ENCODE assay signal across 1 cellular context in the genomic region with DNA sequence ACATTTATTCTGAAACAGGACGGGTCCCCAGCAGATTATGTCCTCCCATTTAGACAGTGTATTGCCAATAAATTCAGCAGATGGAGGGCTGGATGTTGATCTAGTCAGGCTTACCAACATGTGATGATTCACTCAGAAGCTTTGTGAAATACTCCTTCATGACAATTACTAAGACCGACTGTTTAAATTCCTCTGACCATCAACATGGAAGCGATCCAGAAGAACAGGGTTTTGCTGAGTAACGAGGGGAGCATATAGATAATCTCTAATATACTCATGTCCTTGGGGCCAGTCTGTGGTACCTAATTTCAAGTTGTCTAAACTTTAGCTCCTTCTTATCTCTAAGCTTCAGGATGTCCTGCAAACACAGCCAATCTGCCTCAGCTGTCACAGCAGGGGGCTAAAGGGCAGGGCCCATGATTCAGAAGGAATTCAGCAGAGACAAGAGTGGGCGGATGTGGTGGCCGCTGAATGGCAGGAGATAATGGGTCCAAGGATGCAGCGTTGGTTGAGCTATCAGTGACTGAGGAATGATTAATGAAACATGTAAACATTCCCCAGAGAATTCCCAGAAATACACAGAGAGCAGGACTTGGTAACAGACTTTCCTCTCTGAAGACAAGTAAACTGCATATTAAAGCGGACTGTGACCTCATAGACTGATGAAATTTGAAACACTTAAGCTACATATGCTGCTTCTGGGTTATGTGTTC.
TF ChIP-seq lines count a peak whose summit lies in the region.

No MANE protein-coding gene starts in this region.

TF ChIP-seq in HepG2, 621 proteins besides CTCF, POLR2A, EP300 and RAD21 (continued from another document and continues in another):
- TF ChIP-seq, protein P1, sequence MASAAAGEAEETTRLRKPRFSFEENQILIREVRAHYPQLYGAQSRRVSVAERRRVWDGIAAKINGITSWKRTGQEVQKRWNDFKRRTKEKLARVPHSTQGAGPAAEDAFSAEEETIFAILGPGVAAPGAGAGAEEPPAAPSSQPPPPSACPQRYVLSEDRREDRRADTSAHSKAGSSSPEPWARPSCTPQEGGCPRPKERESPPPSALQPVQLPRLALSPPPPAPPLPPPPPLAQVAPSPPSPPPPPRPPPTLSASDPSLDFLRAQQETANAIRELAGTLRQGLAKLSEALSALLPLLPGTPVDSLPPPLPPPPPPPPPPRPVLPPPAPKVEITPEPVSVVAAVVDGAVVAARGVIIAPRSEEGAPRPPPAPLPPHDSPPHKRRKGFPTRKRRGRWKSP (CRISPR knock-in tag; IDR thresholded peaks at IDR 0.05), result peak; percentile 76; the same call in 1 of the 2 replicates
- peak; percentile 99 for TF ChIP-seq RCOR2 (CRISPR knock-in tag; IDR thresholded peaks at IDR 0.05)
- TF ChIP-seq ZNF431 (CRISPR knock-in tag; IDR thresholded peaks at IDR 0.05; ENCODE audit: borderline replicate concordance, low read depth), result no peak; the same call in 1 of the 2 replicates
- TF ChIP-seq SALL1 (CRISPR knock-in tag; IDR thresholded peaks at IDR 0.05), result peak; percentile 99
- TF ChIP-seq CC2D1A (CRISPR knock-in tag; IDR thresholded peaks at IDR 0.05), result no peak
- TF ChIP-seq, protein P2, sequence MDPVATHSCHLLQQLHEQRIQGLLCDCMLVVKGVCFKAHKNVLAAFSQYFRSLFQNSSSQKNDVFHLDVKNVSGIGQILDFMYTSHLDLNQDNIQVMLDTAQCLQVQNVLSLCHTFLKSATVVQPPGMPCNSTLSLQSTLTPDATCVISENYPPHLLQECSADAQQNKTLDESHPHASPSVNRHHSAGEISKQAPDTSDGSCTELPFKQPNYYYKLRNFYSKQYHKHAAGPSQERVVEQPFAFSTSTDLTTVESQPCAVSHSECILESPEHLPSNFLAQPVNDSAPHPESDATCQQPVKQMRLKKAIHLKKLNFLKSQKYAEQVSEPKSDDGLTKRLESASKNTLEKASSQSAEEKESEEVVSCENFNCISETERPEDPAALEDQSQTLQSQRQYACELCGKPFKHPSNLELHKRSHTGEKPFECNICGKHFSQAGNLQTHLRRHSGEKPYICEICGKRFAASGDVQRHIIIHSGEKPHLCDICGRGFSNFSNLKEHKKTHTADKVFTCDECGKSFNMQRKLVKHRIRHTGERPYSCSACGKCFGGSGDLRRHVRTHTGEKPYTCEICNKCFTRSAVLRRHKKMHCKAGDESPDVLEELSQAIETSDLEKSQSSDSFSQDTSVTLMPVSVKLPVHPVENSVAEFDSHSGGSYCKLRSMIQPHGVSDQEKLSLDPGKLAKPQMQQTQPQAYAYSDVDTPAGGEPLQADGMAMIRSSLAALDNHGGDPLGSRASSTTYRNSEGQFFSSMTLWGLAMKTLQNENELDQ (CRISPR knock-in tag; IDR thresholded peaks at IDR 0.05; ENCODE audit: borderline replicate concordance), result no peak
- TF ChIP-seq, protein P3, sequence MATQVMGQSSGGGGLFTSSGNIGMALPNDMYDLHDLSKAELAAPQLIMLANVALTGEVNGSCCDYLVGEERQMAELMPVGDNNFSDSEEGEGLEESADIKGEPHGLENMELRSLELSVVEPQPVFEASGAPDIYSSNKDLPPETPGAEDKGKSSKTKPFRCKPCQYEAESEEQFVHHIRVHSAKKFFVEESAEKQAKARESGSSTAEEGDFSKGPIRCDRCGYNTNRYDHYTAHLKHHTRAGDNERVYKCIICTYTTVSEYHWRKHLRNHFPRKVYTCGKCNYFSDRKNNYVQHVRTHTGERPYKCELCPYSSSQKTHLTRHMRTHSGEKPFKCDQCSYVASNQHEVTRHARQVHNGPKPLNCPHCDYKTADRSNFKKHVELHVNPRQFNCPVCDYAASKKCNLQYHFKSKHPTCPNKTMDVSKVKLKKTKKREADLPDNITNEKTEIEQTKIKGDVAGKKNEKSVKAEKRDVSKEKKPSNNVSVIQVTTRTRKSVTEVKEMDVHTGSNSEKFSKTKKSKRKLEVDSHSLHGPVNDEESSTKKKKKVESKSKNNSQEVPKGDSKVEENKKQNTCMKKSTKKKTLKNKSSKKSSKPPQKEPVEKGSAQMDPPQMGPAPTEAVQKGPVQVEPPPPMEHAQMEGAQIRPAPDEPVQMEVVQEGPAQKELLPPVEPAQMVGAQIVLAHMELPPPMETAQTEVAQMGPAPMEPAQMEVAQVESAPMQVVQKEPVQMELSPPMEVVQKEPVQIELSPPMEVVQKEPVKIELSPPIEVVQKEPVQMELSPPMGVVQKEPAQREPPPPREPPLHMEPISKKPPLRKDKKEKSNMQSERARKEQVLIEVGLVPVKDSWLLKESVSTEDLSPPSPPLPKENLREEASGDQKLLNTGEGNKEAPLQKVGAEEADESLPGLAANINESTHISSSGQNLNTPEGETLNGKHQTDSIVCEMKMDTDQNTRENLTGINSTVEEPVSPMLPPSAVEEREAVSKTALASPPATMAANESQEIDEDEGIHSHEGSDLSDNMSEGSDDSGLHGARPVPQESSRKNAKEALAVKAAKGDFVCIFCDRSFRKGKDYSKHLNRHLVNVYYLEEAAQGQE (IDR thresholded peaks at IDR 0.05; ENCODE audit: borderline replicate concordance in 1 of 2, low read depth in 1 of 2, low read length in 2 of 2), result peak in 1 of 2 experiments; percentile 17; a peak in 1 of 4 replicates
- TF ChIP-seq, protein P4, sequence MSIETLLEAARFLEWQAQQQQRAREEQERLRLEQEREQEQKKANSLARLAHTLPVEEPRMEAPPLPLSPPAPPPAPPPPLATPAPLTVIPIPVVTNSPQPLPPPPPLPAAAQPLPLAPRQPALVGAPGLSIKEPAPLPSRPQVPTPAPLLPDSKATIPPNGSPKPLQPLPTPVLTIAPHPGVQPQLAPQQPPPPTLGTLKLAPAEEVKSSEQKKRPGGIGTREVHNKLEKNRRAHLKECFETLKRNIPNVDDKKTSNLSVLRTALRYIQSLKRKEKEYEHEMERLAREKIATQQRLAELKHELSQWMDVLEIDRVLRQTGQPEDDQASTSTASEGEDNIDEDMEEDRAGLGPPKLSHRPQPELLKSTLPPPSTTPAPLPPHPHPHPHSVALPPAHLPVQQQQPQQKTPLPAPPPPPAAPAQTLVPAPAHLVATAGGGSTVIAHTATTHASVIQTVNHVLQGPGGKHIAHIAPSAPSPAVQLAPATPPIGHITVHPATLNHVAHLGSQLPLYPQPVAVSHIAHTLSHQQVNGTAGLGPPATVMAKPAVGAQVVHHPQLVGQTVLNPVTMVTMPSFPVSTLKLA (IDR thresholded peaks at IDR 0.05), result no peak
- TF ChIP-seq, protein P5, sequence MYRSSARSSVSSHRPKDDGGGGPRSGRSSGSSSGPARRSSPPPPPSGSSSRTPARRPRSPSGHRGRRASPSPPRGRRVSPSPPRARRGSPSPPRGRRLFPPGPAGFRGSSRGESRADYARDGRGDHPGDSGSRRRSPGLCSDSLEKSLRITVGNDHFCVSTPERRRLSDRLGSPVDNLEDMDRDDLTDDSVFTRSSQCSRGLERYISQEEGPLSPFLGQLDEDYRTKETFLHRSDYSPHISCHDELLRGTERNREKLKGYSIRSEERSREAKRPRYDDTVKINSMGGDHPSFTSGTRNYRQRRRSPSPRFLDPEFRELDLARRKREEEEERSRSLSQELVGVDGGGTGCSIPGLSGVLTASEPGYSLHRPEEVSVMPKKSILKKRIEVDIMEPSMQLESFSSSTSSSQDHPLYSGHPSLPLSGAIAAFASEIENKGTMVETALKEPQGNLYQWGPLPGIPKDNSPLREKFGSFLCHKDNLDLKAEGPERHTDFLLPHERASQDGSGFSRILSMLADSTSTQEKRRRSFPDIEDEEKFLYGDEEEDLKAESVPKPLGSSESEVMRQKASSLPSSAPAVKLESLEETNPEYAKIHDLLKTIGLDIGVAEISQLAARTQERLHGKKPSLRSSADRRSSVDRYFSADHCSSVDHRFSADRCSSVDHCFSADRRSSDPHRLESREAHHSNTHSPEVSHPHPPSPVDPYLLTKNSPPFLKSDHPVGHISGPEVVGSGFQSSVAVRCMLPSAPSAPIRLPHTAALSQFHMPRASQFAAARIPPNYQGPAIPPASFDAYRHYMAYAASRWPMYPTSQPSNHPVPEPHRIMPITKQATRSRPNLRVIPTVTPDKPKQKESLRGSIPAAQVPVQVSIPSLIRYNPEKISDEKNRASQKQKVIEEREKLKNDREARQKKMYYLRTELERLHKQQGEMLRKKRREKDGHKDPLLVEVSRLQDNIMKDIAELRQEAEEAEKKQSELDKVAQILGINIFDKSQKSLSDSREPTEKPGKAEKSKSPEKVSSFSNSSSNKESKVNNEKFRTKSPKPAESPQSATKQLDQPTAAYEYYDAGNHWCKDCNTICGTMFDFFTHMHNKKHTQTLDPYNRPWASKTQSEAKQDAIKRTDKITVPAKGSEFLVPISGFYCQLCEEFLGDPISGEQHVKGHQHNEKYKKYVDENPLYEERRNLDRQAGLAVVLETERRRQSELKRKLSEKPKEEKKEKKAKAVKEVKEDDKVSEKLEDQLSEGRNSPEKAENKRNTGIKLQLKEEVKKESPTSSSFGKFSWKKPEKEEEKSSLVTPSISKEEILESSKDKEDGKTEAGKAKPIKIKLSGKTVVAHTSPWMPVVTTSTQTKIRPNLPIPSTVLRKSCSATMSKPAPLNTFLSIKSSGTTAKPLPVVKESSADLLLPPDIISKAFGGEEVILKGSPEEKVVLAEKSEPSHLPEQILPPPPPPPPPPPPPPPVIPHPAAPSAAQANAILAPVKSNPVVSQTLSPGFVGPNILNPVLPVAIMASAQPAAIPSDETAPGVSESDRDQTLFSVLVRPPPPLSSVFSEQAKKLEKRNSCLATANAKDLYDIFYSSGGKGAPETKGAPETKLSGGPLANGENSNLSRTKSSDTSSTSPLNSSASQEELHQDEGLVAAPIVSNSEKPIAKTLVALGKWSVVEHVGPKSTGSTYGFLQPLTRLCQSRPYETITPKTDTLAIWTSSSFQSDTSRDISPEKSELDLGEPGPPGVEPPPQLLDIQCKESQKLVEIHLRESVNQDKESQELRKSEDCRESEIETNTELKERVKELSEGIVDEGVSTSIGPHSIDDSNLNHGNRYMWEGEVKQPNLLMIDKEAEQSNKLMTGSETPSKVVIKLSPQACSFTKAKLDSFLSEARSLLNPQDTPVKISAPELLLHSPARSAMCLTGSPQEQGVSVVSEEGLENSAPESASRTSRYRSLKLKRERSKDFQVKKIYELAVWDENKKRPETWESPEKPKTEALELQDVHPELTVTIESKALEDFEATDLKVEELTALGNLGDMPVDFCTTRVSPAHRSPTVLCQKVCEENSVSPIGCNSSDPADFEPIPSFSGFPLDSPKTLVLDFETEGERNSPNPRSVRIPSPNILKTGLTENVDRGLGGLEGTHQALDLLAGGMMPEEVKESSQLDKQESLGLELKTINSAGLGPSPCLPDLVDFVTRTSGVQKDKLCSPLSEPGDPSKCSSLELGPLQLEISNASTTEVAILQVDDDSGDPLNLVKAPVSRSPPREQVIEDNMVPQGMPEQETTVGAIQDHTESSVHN (CRISPR knock-in tag; IDR thresholded peaks at IDR 0.05), result no peak
- TF ChIP-seq, protein P6, sequence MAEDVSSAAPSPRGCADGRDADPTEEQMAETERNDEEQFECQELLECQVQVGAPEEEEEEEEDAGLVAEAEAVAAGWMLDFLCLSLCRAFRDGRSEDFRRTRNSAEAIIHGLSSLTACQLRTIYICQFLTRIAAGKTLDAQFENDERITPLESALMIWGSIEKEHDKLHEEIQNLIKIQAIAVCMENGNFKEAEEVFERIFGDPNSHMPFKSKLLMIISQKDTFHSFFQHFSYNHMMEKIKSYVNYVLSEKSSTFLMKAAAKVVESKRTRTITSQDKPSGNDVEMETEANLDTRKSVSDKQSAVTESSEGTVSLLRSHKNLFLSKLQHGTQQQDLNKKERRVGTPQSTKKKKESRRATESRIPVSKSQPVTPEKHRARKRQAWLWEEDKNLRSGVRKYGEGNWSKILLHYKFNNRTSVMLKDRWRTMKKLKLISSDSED (CRISPR knock-in tag; IDR thresholded peaks at IDR 0.05), result no peak
- no peak for TF ChIP-seq TBL1XR1 (IDR thresholded peaks at IDR 0.05; ENCODE audit: borderline replicate concordance, low read length, partially characterized antibody)
- TF ChIP-seq ZNF143 (CRISPR knock-in tag; IDR thresholded peaks at IDR 0.05), result peak; percentile 58
- TF ChIP-seq ZNF792 (CRISPR knock-in tag; IDR thresholded peaks at IDR 0.05), result peak; percentile 83
- no peak for TF ChIP-seq ZNF577 (CRISPR knock-in tag; IDR thresholded peaks at IDR 0.05; ENCODE audit: borderline replicate concordance, low read depth)
- TF ChIP-seq, protein P7, sequence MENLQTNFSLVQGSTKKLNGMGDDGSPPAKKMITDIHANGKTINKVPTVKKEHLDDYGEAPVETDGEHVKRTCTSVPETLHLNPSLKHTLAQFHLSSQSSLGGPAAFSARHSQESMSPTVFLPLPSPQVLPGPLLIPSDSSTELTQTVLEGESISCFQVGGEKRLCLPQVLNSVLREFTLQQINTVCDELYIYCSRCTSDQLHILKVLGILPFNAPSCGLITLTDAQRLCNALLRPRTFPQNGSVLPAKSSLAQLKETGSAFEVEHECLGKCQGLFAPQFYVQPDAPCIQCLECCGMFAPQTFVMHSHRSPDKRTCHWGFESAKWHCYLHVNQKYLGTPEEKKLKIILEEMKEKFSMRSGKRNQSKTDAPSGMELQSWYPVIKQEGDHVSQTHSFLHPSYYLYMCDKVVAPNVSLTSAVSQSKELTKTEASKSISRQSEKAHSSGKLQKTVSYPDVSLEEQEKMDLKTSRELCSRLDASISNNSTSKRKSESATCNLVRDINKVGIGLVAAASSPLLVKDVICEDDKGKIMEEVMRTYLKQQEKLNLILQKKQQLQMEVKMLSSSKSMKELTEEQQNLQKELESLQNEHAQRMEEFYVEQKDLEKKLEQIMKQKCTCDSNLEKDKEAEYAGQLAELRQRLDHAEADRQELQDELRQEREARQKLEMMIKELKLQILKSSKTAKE (CRISPR knock-in tag; IDR thresholded peaks at IDR 0.05; ENCODE audit: borderline replicate concordance), result peak; percentile 89
- no peak for TF ChIP-seq ZNF446 (CRISPR knock-in tag; IDR thresholded peaks at IDR 0.05)
- no peak for TF ChIP-seq ZNF296 (CRISPR knock-in tag; conservative IDR thresholded peaks at IDR 0.05)
- no peak for TF ChIP-seq ZNF780A (CRISPR knock-in tag; IDR thresholded peaks at IDR 0.05)
- TF ChIP-seq CAMTA2 (CRISPR knock-in tag; IDR thresholded peaks at IDR 0.05; ENCODE audit: borderline replicate concordance), result no peak
- TF ChIP-seq LCORL (IDR thresholded peaks at IDR 0.05), result no peak
- TF ChIP-seq LCORL (CRISPR knock-in tag; IDR thresholded peaks at IDR 0.05), result peak; percentile 98
- no peak for TF ChIP-seq ZFP41 (CRISPR knock-in tag; IDR thresholded peaks at IDR 0.05; ENCODE audit: borderline replicate concordance)
- TF ChIP-seq, protein P8, sequence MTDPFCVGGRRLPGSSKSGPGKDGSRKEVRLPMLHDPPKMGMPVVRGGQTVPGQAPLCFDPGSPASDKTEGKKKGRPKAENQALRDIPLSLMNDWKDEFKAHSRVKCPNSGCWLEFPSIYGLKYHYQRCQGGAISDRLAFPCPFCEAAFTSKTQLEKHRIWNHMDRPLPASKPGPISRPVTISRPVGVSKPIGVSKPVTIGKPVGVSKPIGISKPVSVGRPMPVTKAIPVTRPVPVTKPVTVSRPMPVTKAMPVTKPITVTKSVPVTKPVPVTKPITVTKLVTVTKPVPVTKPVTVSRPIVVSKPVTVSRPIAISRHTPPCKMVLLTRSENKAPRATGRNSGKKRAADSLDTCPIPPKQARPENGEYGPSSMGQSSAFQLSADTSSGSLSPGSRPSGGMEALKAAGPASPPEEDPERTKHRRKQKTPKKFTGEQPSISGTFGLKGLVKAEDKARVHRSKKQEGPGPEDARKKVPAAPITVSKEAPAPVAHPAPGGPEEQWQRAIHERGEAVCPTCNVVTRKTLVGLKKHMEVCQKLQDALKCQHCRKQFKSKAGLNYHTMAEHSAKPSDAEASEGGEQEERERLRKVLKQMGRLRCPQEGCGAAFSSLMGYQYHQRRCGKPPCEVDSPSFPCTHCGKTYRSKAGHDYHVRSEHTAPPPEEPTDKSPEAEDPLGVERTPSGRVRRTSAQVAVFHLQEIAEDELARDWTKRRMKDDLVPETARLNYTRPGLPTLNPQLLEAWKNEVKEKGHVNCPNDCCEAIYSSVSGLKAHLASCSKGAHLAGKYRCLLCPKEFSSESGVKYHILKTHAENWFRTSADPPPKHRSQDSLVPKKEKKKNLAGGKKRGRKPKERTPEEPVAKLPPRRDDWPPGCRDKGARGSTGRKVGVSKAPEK (CRISPR knock-in tag; IDR thresholded peaks at IDR 0.05; ENCODE audit: borderline replicate concordance), result peak; percentile 77; the same call in 1 of the 2 replicates
- TF ChIP-seq RFXAP (CRISPR knock-in tag; IDR thresholded peaks at IDR 0.05; ENCODE audit: borderline replicate concordance), result peak; percentile 42; the same call in 1 of the 2 replicates
